ENCODE assay signal across 18 cellular contexts in the genomic region with DNA sequence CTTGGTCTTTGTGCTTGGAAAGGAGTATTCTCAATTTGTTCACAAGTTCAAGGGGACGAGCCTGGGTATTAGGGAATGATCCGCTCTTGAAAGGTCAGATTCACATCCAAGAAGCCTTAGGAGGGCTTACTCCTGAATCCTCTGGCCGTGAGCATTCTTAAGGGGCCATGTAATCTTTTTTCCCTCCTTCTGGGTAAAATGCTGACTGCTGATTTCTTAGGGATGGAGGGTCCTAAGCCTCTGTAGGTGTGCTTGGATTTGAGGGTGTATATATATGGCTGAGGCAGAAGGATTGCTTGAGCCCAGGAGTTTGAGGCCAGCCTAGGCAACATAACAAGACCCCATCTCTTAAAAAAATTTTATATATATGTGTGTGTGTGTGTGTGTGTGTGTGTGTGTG.
A peak's percentile ranks its signal among the peaks of the same experiment; 100 is the strongest.
DNase-seq lines count a peak whose midpoint lies in the region; ATAC-seq, FAIRE-seq and TF ChIP-seq lines count a peak whose summit lies in the region.
"Had no signal": no experiment of that assay in that cellular context is flagged by ENCODE, and none has a peak within 500 bp of the region (broad histone marks: within the 10 kb centered on the region; RNA-seq: fewer than 3 reads in every experiment).

No MANE protein-coding gene starts in this region.

- 95 to 100% methylated on average over 3 of the region's 3 CpGs for WGBS in mesodermal cell (ENCODE audit: insufficient coverage in 2 of 2), 2 experiments

- peak overlapping the region; percentile 72 to 100 (median 94) for H3K4me2 ChIP-seq in BLaER1 treated with 17β-estradiol and CSF1 and Interleukin-3, amounts not matched to agents 10 nM and 100 nM
- H3K4me2 ChIP-seq in astrocyte (ENCODE audit: low read length): peak overlapping the region; percentile 76

- no peak for FAIRE-seq in astrocyte (lab: Jason Lieb, UNC)
- FAIRE-seq: GM12892, H1 had no signal

- H3K27ac Mint-ChIP-seq in astrocyte (ENCODE audit: unreplicated experiment): no peak overlapping the region
- no peak overlapping the region for H3K27ac Mint-ChIP-seq in activated T-helper 2 cell treated with anti-CD3 and anti-CD28 coated beads, Interferon-gamma antibody, Interleukin-2, Interleukin-4, amounts not matched to agents 10 μg/mL and 5 μg/mL and 100 μg/mL, durations not matched to agents 14 hours and 24 hours and 36 hours

- H3K4me1 Mint-ChIP-seq in astrocyte (ENCODE audit: low read depth, unreplicated experiment): peaks cover 22% of the 10 kb centered on the region
- H3K4me1 Mint-ChIP-seq in activated T-helper 2 cell treated with anti-CD3 and anti-CD28 coated beads, Interferon-gamma antibody, Interleukin-2, Interleukin-4, amounts not matched to agents 10 μg/mL and 5 μg/mL and 100 μg/mL, durations not matched to agents 14 hours and 24 hours and 36 hours (ENCODE audit: low read depth): no peaks in the 10 kb centered on the region

- H3K36me3 Mint-ChIP-seq in astrocyte (ENCODE audit: low read depth, unreplicated experiment): peaks cover 10% of the 10 kb centered on the region
- H3K36me3 Mint-ChIP-seq in activated T-helper 2 cell treated with anti-CD3 and anti-CD28 coated beads, Interferon-gamma antibody, Interleukin-2, Interleukin-4, amounts not matched to agents 10 μg/mL and 5 μg/mL and 100 μg/mL, durations not matched to agents 14 hours and 24 hours and 36 hours (ENCODE audit: low read depth): no peaks in the 10 kb centered on the region

- H2AFZ ChIP-seq in astrocyte (ENCODE audit: low read depth, low read length): no peak overlapping the region

- peaks cover 13% of the 10 kb centered on the region for H3K27me3 Mint-ChIP-seq in astrocyte (ENCODE audit: low read depth, unreplicated experiment)
- H3K27me3 Mint-ChIP-seq in activated T-helper 2 cell treated with anti-CD3 and anti-CD28 coated beads, Interferon-gamma antibody, Interleukin-2, Interleukin-4, amounts not matched to agents 10 μg/mL and 5 μg/mL and 100 μg/mL, durations not matched to agents 14 hours and 24 hours and 36 hours (ENCODE audit: low read depth): no peaks in the 10 kb centered on the region

- peak overlapping the region in 10 of 11 experiments; percentile 5 to 88 (median 78); a peak in 19 of 22 replicates for H3K9ac ChIP-seq in BLaER1 treated with 17β-estradiol and CSF1 and Interleukin-3, amounts not matched to agents 10 nM and 100 nM
- H3K9ac ChIP-seq in astrocyte (ENCODE audit: low read length): peak overlapping the region; percentile 63

- H3K79me2 ChIP-seq in astrocyte (ENCODE audit: insufficient read depth, low read length): peaks cover 3% of the 10 kb centered on the region

- peaks cover 0 to 23% (median 0%) of the 10 kb centered on the region in 11 experiments; a peak in 3 of 22 replicates for H3K27me3 ChIP-seq in BLaER1 treated with 17β-estradiol and CSF1 and Interleukin-3, amounts not matched to agents 10 nM and 100 nM
- H3K27me3 ChIP-seq in astrocyte (ENCODE audit: insufficient read depth, low read length): peaks cover 7% of the 10 kb centered on the region

- H3K9me3 Mint-ChIP-seq in astrocyte (ENCODE audit: unreplicated experiment): no peaks in the 10 kb centered on the region
- no peaks in the 10 kb centered on the region for H3K9me3 Mint-ChIP-seq in activated T-helper 2 cell treated with anti-CD3 and anti-CD28 coated beads, Interferon-gamma antibody, Interleukin-2, Interleukin-4, amounts not matched to agents 10 μg/mL and 5 μg/mL and 100 μg/mL, durations not matched to agents 14 hours and 24 hours and 36 hours

- peaks cover 0 to 11% (median 7%) of the 10 kb centered on the region in 11 experiments; a peak in 14 of 22 replicates for H3K9me3 ChIP-seq in BLaER1 treated with 17β-estradiol and CSF1 and Interleukin-3, amounts not matched to agents 10 nM and 100 nM (replicated peaks in 1 of 11)
- H3K9me3 ChIP-seq in astrocyte (ENCODE audit: insufficient read depth, low read depth, low read length): peaks cover 3% of the 10 kb centered on the region
- H3K9me3 ChIP-seq in mesodermal cell (ENCODE audit: control insufficient read depth, low read length): peaks cover 9% of the 10 kb centered on the region

- H4K20me1 ChIP-seq in BLaER1 treated with 17β-estradiol and CSF1 and Interleukin-3, amounts not matched to agents 10 nM and 100 nM: no peaks in the 10 kb centered on the region
- peaks cover 78% of the 10 kb centered on the region for H4K20me1 ChIP-seq in astrocyte (ENCODE audit: insufficient read depth, low read length)

- no peak overlapping the region for H3K4me3 Mint-ChIP-seq in astrocyte (ENCODE audit: unreplicated experiment)
- H3K4me3 Mint-ChIP-seq in activated T-helper 2 cell treated with anti-CD3 and anti-CD28 coated beads, Interferon-gamma antibody, Interleukin-2, Interleukin-4, amounts not matched to agents 10 μg/mL and 5 μg/mL and 100 μg/mL, durations not matched to agents 14 hours and 24 hours and 36 hours (ENCODE audit: low read depth): no peak overlapping the region

- peaks cover 0 to 3% (median 0%) of the 10 kb centered on the region in 11 experiments; a peak in 1 of 22 replicates for H3K36me3 ChIP-seq in BLaER1 treated with 17β-estradiol and CSF1 and Interleukin-3, amounts not matched to agents 10 nM and 100 nM
- H3K36me3 ChIP-seq in astrocyte (ENCODE audit: insufficient read depth, low read length) (no peaks in the 10 kb centered on the region), mesodermal cell (ENCODE audit: control insufficient read depth, insufficient read depth, low read length) (peaks cover 10% of the 10 kb centered on the region)

- intact Hi-C loops in activated T-helper 2 cell treated with anti-CD3 and anti-CD28 coated beads, Interferon-gamma antibody, Interleukin-2, Interleukin-4, amounts not matched to agents 10 μg/mL and 5 μg/mL and 100 μg/mL, durations not matched to agents 14 hours and 24 hours and 36 hours (cut with micrococcal nuclease): no loop called here

- H3K27ac ChIP-seq in BLaER1 treated with 17β-estradiol and CSF1 and Interleukin-3, amounts not matched to agents 10 nM and 100 nM: peak overlapping the region in 10 of 11 experiments; percentile 43 to 98 (median 90); a peak in 19 of 22 replicates
- H3K27ac ChIP-seq in astrocyte (ENCODE audit: low read depth, low read length) (peak overlapping the region; percentile 69), mesodermal cell (ENCODE audit: low read depth, low read length, severe bottlenecking) (peak overlapping the region; percentile 71)
- H3K27ac ChIP-seq: 22Rv1, C4-2B, RWPE1 had no signal

- ATAC-seq in HG03571 (IDR thresholded peaks at IDR 0.05; ENCODE audit: unreplicated experiment): no peak
- ATAC-seq in HG03135 (IDR thresholded peaks at IDR 0.05; ENCODE audit: unreplicated experiment): no peak
- ATAC-seq: PC-3 had no signal

- DNase-seq in NCI-H82 (lab: John Stamatoyannopoulos, UW) (peak; percentile 34), NCI-H82 treated with DMSO at 0.1 percent for 48 hours (lab: John Stamatoyannopoulos, UW; ENCODE audit: unreplicated experiment) (no peak), astrocyte (ENCODE audit: low read depth) (no peak)
- DNase-seq in activated T-helper 2 cell treated with anti-CD3 and anti-CD28 coated beads, Interferon-gamma antibody, Interleukin-2, Interleukin-4, amounts not matched to agents 10 μg/mL and 5 μg/mL and 100 μg/mL, durations not matched to agents 14 hours and 24 hours and 36 hours (ENCODE audit: low spot score): no peak
- DNase-seq: GF-D8, NCI-H1417 treated with DMSO at 0.1 percent for 48 hours, NCI-H1930, NCI-H526 treated with DMSO at 0.1 percent for 48 hours, PC-3 had no signal

- peaks cover 48 to 100% (median 100%) of the 10 kb centered on the region in 10 experiments for H3K4me1 ChIP-seq in BLaER1 treated with 17β-estradiol and CSF1 and Interleukin-3, amounts not matched to agents 10 nM and 100 nM
- H3K4me1 ChIP-seq in astrocyte (ENCODE audit: insufficient read depth, low read length): peaks cover 25% of the 10 kb centered on the region
- H3K4me1 ChIP-seq in mesodermal cell (ENCODE audit: control insufficient read depth, insufficient read depth, low read length, poor library complexity, severe bottlenecking): peaks cover 19% of the 10 kb centered on the region

- no peak overlapping the region for H3K4me3 ChIP-seq in BLaER1 treated with 17β-estradiol and CSF1 and Interleukin-3, amounts not matched to agents 10 nM and 100 nM
- H3K4me3 ChIP-seq in astrocyte (ENCODE audit: insufficient read depth, low read depth, low read length) (no peak overlapping the region), mesodermal cell (ENCODE audit: extremely low read depth, insufficient read depth, low read length, poor library complexity, severe bottlenecking) (no peak overlapping the region)

- no peak for TF ChIP-seq CTCF in astrocyte (IDR thresholded peaks at IDR 0.05; ENCODE audit: insufficient read depth, low read depth, low read length)
